In the genomic region with DNA sequence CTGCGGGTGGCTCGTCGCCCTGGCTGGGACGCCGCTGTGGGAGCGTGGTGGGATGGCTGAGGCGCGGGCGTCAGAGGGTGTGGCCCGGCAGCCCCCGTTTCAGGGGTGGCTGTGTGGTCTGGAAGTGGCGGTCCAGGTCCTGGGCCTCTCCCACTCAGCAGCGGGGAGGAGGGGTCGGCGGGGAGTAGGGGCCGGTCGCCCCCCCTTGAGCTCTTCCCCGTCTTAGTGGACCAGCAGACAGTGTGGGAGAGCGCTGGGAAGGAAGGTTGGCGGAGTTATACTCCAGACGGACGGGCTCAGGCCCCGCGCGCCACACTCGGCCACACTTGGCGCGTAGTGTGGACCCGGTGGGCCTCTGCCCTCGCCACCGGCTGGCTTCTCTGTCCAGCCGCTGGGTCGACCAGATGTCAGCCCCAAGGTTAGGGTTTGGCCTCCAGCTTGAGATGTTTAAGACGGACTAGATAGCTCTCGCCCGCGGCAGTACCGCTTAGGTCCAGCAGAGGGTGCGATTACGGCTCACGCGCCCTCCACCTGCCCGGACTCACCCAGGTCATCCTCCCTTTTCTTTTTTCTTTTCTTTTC, we compare ENCODE assay signal across 8 cellular contexts. TPM values are rescaled to one million over a fixed set of nuclear protein-coding genes. Genes with fewer than 3 reads are reported as not detected.
DNase-seq lines count a peak whose midpoint lies in the region; ATAC-seq and TF ChIP-seq lines count a peak whose summit lies in the region.

No MANE protein-coding gene starts in this region.

- peak; percentile 61 for TF ChIP-seq RAD21 in SK-N-SH (IDR thresholded peaks at IDR 0.05; ENCODE audit: low read length)

- TF ChIP-seq POLR2A in suprapubic skin (IDR thresholded peaks at IDR 0.05): no peak

- H3K27ac ChIP-seq in SK-N-SH (ENCODE audit: low read depth in 2 of 2, low read length in 1 of 2) (no peak overlapping the region), ascending aorta (peak overlapping the region; percentile 30 to 65), left lung (no peak overlapping the region), suprapubic skin (no peak overlapping the region)

- no peaks in the 10 kb centered on the region for H3F3A ChIP-seq in SK-N-SH (replicated peaks; ENCODE audit: insufficient read depth)

- H2AFZ ChIP-seq in SK-N-SH (ENCODE audit: low read depth): no peak overlapping the region

- DNase-seq in SK-N-SH: peak; percentile 85
- peak in 1 of 2 donors; percentile 69 for DNase-seq in ascending aorta (ENCODE audit: low spot score in 2 of 2)
- peak; percentile 40 to 90 for DNase-seq in left lung
- DNase-seq in stimulated activated CD8-positive, alpha-beta memory T cell treated with anti-CD3 and anti-CD28 coated beads, Interleukin-4, amount 100 ng/mL, for 4 hours (ENCODE audit: low read depth in 2 of 2, low spot score in 1 of 2): peak; percentile 7 to 54
- DNase-seq in midbrain (lab: John Stamatoyannopoulos, UW): no peak
- no peak for DNase-seq in suprapubic skin (ENCODE audit: low spot score in 2 of 2)

- TF ChIP-seq CTCF in SK-N-SH (IDR thresholded peaks at IDR 0.05) (peak; percentile 48), ascending aorta (IDR thresholded peaks at IDR 0.05) (peak; percentile 38 to 64 (median 61)), left lung (IDR thresholded peaks at IDR 0.05) (peak; percentile 62 to 73), suprapubic skin (IDR thresholded peaks at IDR 0.05) (peak in 1 of 2 donors; percentile 39)

- peak; percentile 84 for ATAC-seq in left lung
- no peak for ATAC-seq in GM18517 (IDR thresholded peaks at IDR 0.05; ENCODE audit: unreplicated experiment)

- no peak overlapping the region for H3K4me2 ChIP-seq in SK-N-SH

- no peaks in the 10 kb centered on the region for H3K36me3 ChIP-seq in SK-N-SH (replicated peaks in 1 of 2; ENCODE audit: control insufficient read depth in 1 of 2, insufficient read depth in 2 of 2, low read length in 1 of 2)
- no peaks in the 10 kb centered on the region for H3K36me3 ChIP-seq in ascending aorta
- H3K36me3 ChIP-seq in left lung: no peaks in the 10 kb centered on the region
- no peaks in the 10 kb centered on the region for H3K36me3 ChIP-seq in suprapubic skin

- no peaks in the 10 kb centered on the region for H3K79me2 ChIP-seq in SK-N-SH (ENCODE audit: insufficient read depth)

- POLR2A ChIA-PET in SK-N-SH (lab: Yijun Ruan, JAX): interaction anchor here (1.5 kb wide), 1 partner anchor 22 kb away, joined by 5 read pairs; a partner anchor contains a TSS

- 65% methylated on average over 34 of the region's 43 CpGs for WGBS in SK-N-SH (ENCODE audit: low lambda C conversion rate)
- 69% methylated on average over 13 of the region's 43 CpGs for WGBS in suprapubic skin

- no peak overlapping the region for H3K9ac ChIP-seq in SK-N-SH

- CTCF ChIA-PET in SK-N-SH (lab: Yijun Ruan, JAX): interaction anchor here (0.6 to 2.7 kb wide), 41 partner anchors 8 to 1236 kb away, joined by 3 to 48 read pairs (median 4); a partner anchor contains a TSS

- H4K20me1 ChIP-seq in SK-N-SH (ENCODE audit: insufficient read depth): no peaks in the 10 kb centered on the region

- H3K4me3 ChIP-seq in GM08714 (ENCODE audit: low read length) (peak overlapping the region; percentile 20; the same call in 1 of the 2 replicates), SK-N-SH (ENCODE audit: low read depth in 2 of 2, low read length in 1 of 2) (no peak overlapping the region), ascending aorta (peak overlapping the region in 1 of 2 donors; percentile 25), left lung (no peak overlapping the region), suprapubic skin (no peak overlapping the region)

- no peaks in the 10 kb centered on the region for H3K9me3 ChIP-seq in SK-N-SH
- H3K9me3 ChIP-seq in ascending aorta: no peaks in the 10 kb centered on the region
- H3K9me3 ChIP-seq in left lung: peaks cover 0 to 6% of the 10 kb centered on the region in 2 donors
- no peaks in the 10 kb centered on the region for H3K9me3 ChIP-seq in suprapubic skin

- H3K4me1 ChIP-seq in SK-N-SH (ENCODE audit: control insufficient read depth in 1 of 2, insufficient read depth in 2 of 2, low read depth in 1 of 2, low read length in 1 of 2) (no peaks in the 10 kb centered on the region), ascending aorta (no peaks in the 10 kb centered on the region), left lung (no peaks in the 10 kb centered on the region), suprapubic skin (no peaks in the 10 kb centered on the region)

- TF ChIP-seq EP300 in SK-N-SH (IDR thresholded peaks at IDR 0.05; ENCODE audit: borderline replicate concordance in 1 of 2, low read depth in 1 of 2, low read length in 1 of 2) (no peak), suprapubic skin (IDR thresholded peaks at IDR 0.05) (no peak)

- intact Hi-C loops in ascending aorta (cut with DNase I) (loop anchor here (5.0 kb wide), 3 partner anchors 46 to 281 kb away; no protein-coding TSS in a partner anchor), left lung (cut with DNase I) (loop anchor here in 1 of 2 donors (10.0 kb wide), 1 partner anchor 211 kb away; no protein-coding TSS in a partner anchor)

- H3K9me2 ChIP-seq in SK-N-SH: no peaks in the 10 kb centered on the region

- no peaks in the 10 kb centered on the region for H3K27me3 ChIP-seq in SK-N-SH (ENCODE audit: insufficient read depth)
- H3K27me3 ChIP-seq in ascending aorta: no peaks in the 10 kb centered on the region
- no peaks in the 10 kb centered on the region for H3K27me3 ChIP-seq in left lung
- no peaks in the 10 kb centered on the region for H3K27me3 ChIP-seq in suprapubic skin

TF ChIP-seq in SK-N-SH, 30 proteins besides CTCF, POLR2A, EP300 and RAD21:
- TF ChIP-seq TAF1 (IDR thresholded peaks at IDR 0.05; ENCODE audit: borderline replicate concordance, low read depth, low read length) (no peak), SMC3 (IDR thresholded peaks at IDR 0.05; ENCODE audit: low read depth, low read length) (peak; percentile 52)

RNA-seq across cellular contexts. Expression of a gene that starts 21.7 kb away (rescaled TPM):
- 5.6 and 8.3 TPM in 2 replicates for polyA plus RNA-seq in SK-N-SH (2012; rRNA removed)
- 4.7 and 6.3 TPM in 2 replicates for polyA plus RNA-seq in SK-N-SH (2012; cell fraction: cytosol; rRNA removed)
- 8.5 and 9.3 TPM in 2 replicates for polyA plus RNA-seq in SK-N-SH (2012; cell fraction: nucleus; rRNA removed)
- total RNA-seq in ascending aorta (1.9 TPM), left lung (10 to 100 TPM; 12.5 to 19.6 TPM), suprapubic skin (10 to 100 TPM in 3 of 4 donors, 1 to 10 TPM in 1; 7.6 to 29.9 (median 14.0) TPM)

Comparison
In these comparisons a context has a peak if more than half of its experiments do, and no peak if none do; other contexts are left out.
1. DNase-seq: peak in SK-N-SH (single experiment), left lung (2 of 2) and stimulated activated CD8-positive, alpha-beta memory T cell treated with anti-CD3 and anti-CD28 coated beads, Interleukin-4, amount 100 ng/mL, for 4 hours (2 of 2); none in midbrain (single experiment) and suprapubic skin (0 of 2).
2. H3K27ac ChIP-seq: peak in ascending aorta (2 of 2); none in SK-N-SH (0 of 2), left lung (0 of 2) and suprapubic skin (single experiment).